ENCODE assay signal across 8 cellular contexts in the genomic region with DNA sequence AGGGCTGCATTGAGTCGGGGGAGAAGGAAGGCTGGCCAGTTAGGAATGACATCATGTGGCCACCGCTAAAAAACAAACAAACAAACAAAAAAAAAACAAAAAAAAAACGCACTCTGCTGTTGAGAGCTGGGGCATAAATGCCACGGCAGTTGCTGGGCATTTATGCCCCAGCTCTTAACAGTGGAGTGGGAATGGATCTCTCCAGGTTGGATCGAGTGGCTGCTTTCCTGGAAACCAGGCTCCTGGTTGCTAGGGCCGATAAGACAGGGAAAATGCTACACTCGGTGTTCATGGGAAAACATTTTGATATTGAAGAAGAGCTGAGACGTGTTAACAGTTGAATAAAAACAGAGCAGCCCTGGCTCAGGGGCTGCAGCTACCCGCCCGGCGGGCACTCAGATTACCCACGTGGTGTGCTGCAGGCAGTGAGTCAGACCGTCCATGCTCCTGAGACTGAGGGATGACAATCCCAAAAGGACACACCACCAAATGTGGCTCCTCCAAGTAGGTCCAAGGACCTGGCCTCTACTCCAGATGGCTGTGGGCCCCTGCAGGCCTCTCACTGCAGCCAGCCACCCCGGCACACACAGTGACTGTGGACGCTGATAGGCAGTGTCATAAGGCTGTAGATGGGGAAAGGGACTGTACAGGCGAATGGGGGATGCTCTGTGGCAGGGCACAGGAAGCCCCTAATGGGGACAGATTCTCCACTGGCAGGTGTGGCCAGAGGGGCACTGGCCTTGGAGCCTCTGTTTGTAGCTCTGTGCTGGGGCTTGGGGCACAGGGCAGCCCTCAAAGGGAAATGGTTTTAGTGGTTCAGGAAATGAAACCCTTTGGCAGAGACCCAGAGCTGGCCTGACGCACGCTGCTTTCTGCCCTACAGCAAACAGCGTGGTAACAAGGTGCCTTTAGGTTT.
A peak's percentile ranks its signal among the peaks of the same experiment; 100 is the strongest.
DNase-seq lines count a peak whose midpoint lies in the region; ATAC-seq and FAIRE-seq lines count a peak whose summit lies in the region.

No MANE protein-coding gene starts in this region.

- FAIRE-seq in urothelium cell line (lab: Jason Lieb, UNC) = no peak

- intact Hi-C loops in activated T-helper 2 cell treated with anti-CD3 and anti-CD28 coated beads, Interferon-gamma antibody, Interleukin-2, Interleukin-4, amounts not matched to agents 10 μg/mL and 5 μg/mL and 100 μg/mL, durations not matched to agents 14 hours and 24 hours and 36 hours (cut with micrococcal nuclease) = no loop called here

- H3K36me3 Mint-ChIP-seq in immature natural killer cell = no peaks in the 10 kb centered on the region
- H3K36me3 Mint-ChIP-seq in activated T-helper 2 cell treated with anti-CD3 and anti-CD28 coated beads, Interferon-gamma antibody, Interleukin-2, Interleukin-4, amounts not matched to agents 10 μg/mL and 5 μg/mL and 100 μg/mL, durations not matched to agents 14 hours and 24 hours and 36 hours (ENCODE audit: low read depth) = no peaks in the 10 kb centered on the region

- H3K9me3 Mint-ChIP-seq in immature natural killer cell = no peaks in the 10 kb centered on the region
- H3K9me3 Mint-ChIP-seq in activated T-helper 2 cell treated with anti-CD3 and anti-CD28 coated beads, Interferon-gamma antibody, Interleukin-2, Interleukin-4, amounts not matched to agents 10 μg/mL and 5 μg/mL and 100 μg/mL, durations not matched to agents 14 hours and 24 hours and 36 hours = no peaks in the 10 kb centered on the region

- H3K27me3 Mint-ChIP-seq in immature natural killer cell (ENCODE audit: low read depth in 3 of 3) = peaks cover 4 to 10% (median 10%) of the 10 kb centered on the region in 3 donors
- peaks cover 20% of the 10 kb centered on the region for H3K27me3 Mint-ChIP-seq in activated T-helper 2 cell treated with anti-CD3 and anti-CD28 coated beads, Interferon-gamma antibody, Interleukin-2, Interleukin-4, amounts not matched to agents 10 μg/mL and 5 μg/mL and 100 μg/mL, durations not matched to agents 14 hours and 24 hours and 36 hours (ENCODE audit: low read depth)

- H3K4me3 Mint-ChIP-seq in immature natural killer cell = peak overlapping the region in 3 of 5 donors; percentile 15 to 50 (median 49)
- no peak overlapping the region for H3K4me3 Mint-ChIP-seq in activated T-helper 2 cell treated with anti-CD3 and anti-CD28 coated beads, Interferon-gamma antibody, Interleukin-2, Interleukin-4, amounts not matched to agents 10 μg/mL and 5 μg/mL and 100 μg/mL, durations not matched to agents 14 hours and 24 hours and 36 hours (ENCODE audit: low read depth)

- peak; percentile 80 for ATAC-seq in GM19468 (IDR thresholded peaks at IDR 0.05; ENCODE audit: extremely low read depth, unreplicated experiment)

- H3K4me1 Mint-ChIP-seq in immature natural killer cell = peaks cover 15 to 25% of the 10 kb centered on the region in 2 donors
- peaks cover 26% of the 10 kb centered on the region for H3K4me1 Mint-ChIP-seq in activated T-helper 2 cell treated with anti-CD3 and anti-CD28 coated beads, Interferon-gamma antibody, Interleukin-2, Interleukin-4, amounts not matched to agents 10 μg/mL and 5 μg/mL and 100 μg/mL, durations not matched to agents 14 hours and 24 hours and 36 hours (ENCODE audit: low read depth)

- DNase-seq in Daoy (ENCODE audit: low read depth) (peak; percentile 81), HT-29 (ENCODE audit: low spot score) (peak; percentile 31), SKM-1 treated with dmso at 0.1 percent for 144 hours (lab: John Stamatoyannopoulos, UW; ENCODE audit: unreplicated experiment) (peak; percentile 68), immature natural killer cell (peak; percentile 63 to 70 (median 65)), urothelium cell line (ENCODE audit: low spot score) (peak; percentile 62), iPS-NIHi11 (ENCODE audit: low spot score) (no peak)
- no peak for DNase-seq in activated T-helper 2 cell treated with anti-CD3 and anti-CD28 coated beads, Interferon-gamma antibody, Interleukin-2, Interleukin-4, amounts not matched to agents 10 μg/mL and 5 μg/mL and 100 μg/mL, durations not matched to agents 14 hours and 24 hours and 36 hours (ENCODE audit: low spot score)

- H3K27ac Mint-ChIP-seq in immature natural killer cell = peak overlapping the region in 4 of 6 donors; percentile 17 to 85 (median 58)
- H3K27ac Mint-ChIP-seq in activated T-helper 2 cell treated with anti-CD3 and anti-CD28 coated beads, Interferon-gamma antibody, Interleukin-2, Interleukin-4, amounts not matched to agents 10 μg/mL and 5 μg/mL and 100 μg/mL, durations not matched to agents 14 hours and 24 hours and 36 hours = no peak overlapping the region

Comparison
In these comparisons a context has a peak if more than half of its experiments do, and no peak if none do; other contexts are left out.
1. DNase-seq: peak in Daoy (single experiment), HT-29 (single experiment), SKM-1 treated with dmso at 0.1 percent for 144 hours (single experiment), immature natural killer cell (3 of 3) and urothelium cell line (single experiment); none in iPS-NIHi11 (single experiment) and activated T-helper 2 cell treated with anti-CD3 and anti-CD28 coated beads, Interferon-gamma antibody, Interleukin-2, Interleukin-4, amounts not matched to agents 10 μg/mL and 5 μg/mL and 100 μg/mL, durations not matched to agents 14 hours and 24 hours and 36 hours (single experiment).